8 cellular contexts compared by ENCODE assay signal in genomic region chr1:93061895-93062792, GRCh38. TPM values are rescaled to one million over a fixed set of nuclear protein-coding genes. Genes with fewer than 3 reads are reported as not detected.
A peak's percentile ranks its signal among the peaks of the same experiment; 100 is the strongest.
DNase-seq lines count a peak whose midpoint lies in the region; ATAC-seq and TF ChIP-seq lines count a peak whose summit lies in the region.

No MANE protein-coding gene starts in this region.

- peak; percentile 40 for DNase-seq in EL
- DNase-seq in NCI-H2107 (lab: John Stamatoyannopoulos, UW): peak; percentile 13
- DNase-seq in activated CD4-positive, alpha-beta T cell treated with anti-CD3 and anti-CD28 coated beads for 36 hours: peak; percentile 63
- DNase-seq in fibroblast of lung (ENCODE audit: low read depth in 2 of 2): peak; percentile 33 to 51
- no peak for DNase-seq in NCI-H128 (lab: John Stamatoyannopoulos, UW; ENCODE audit: unreplicated experiment)

- peaks cover 10% of the 10 kb centered on the region for H3K27me3 Mint-ChIP-seq in activated CD4-positive, alpha-beta T cell treated with anti-CD3 and anti-CD28 coated beads for 36 hours

- H2AFZ ChIP-seq in fibroblast of lung (ENCODE audit: low read length): no peak overlapping the region
- no peak overlapping the region for H2AFZ ChIP-seq in parathyroid adenoma

- no peak overlapping the region for H3K4me3 Mint-ChIP-seq in activated CD4-positive, alpha-beta T cell treated with anti-CD3 and anti-CD28 coated beads for 36 hours

- H3K27me3 ChIP-seq in fibroblast of lung (ENCODE audit: control insufficient read depth, insufficient read depth, low read length) (peaks cover 3% of the 10 kb centered on the region), parathyroid adenoma (ENCODE audit: control insufficient read depth, insufficient read depth, low read length) (no peaks in the 10 kb centered on the region)

- no peaks in the 10 kb centered on the region for H4K20me1 ChIP-seq in fibroblast of lung (ENCODE audit: control insufficient read depth, extremely low read depth, insufficient read depth, low read length)

- H3K27ac ChIP-seq in fibroblast of lung (ENCODE audit: insufficient read depth, low read length): no peak overlapping the region
- no peak overlapping the region for H3K27ac ChIP-seq in parathyroid adenoma

- H3K4me1 ChIP-seq in fibroblast of lung (ENCODE audit: control insufficient read depth, extremely low read depth, insufficient read depth, low read length): no peaks in the 10 kb centered on the region
- no peaks in the 10 kb centered on the region for H3K4me1 ChIP-seq in parathyroid adenoma

- no peaks in the 10 kb centered on the region for H3K9me3 ChIP-seq in fibroblast of lung (ENCODE audit: control insufficient read depth, insufficient read depth, low read depth, low read length)
- H3K9me3 ChIP-seq in parathyroid adenoma (ENCODE audit: control insufficient read depth, low read length): no peaks in the 10 kb centered on the region

- H3K36me3 ChIP-seq in fibroblast of lung (ENCODE audit: control insufficient read depth, insufficient read depth, low read length): no peaks in the 10 kb centered on the region
- no peaks in the 10 kb centered on the region for H3K36me3 ChIP-seq in parathyroid adenoma (ENCODE audit: control insufficient read depth, insufficient read depth, low read length)

- POLR2A ChIA-PET in activated CD4-positive, alpha-beta T cell treated with anti-CD3 and anti-CD28 coated beads for 36 hours (lab: Charles Lee): interaction anchor here (0.9 kb wide), 1 partner anchor 100 kb away, joined by 3 read pairs; no protein-coding TSS in a partner anchor

- H3K36me3 Mint-ChIP-seq in activated CD4-positive, alpha-beta T cell treated with anti-CD3 and anti-CD28 coated beads for 36 hours (ENCODE audit: low read depth): no peaks in the 10 kb centered on the region

- no peak overlapping the region for H3K27ac Mint-ChIP-seq in activated CD4-positive, alpha-beta T cell treated with anti-CD3 and anti-CD28 coated beads for 36 hours

- intact Hi-C loops in activated CD4-positive, alpha-beta T cell treated with anti-CD3 and anti-CD28 coated beads for 36 hours (cut with DNase I, micrococcal nuclease): loop anchor here (1.0 to 2.0 kb wide), 2 partner anchors 41 to 203 kb away; no protein-coding TSS in a partner anchor

- H3K4me2 ChIP-seq in fibroblast of lung (ENCODE audit: extremely low read depth, insufficient read depth, low read length): no peak overlapping the region
- H3K4me2 ChIP-seq in parathyroid adenoma (ENCODE audit: low read length): no peak overlapping the region

- peak; percentile 44 to 46 for TF ChIP-seq CTCF in fibroblast of lung (conservative IDR thresholded peaks at IDR 0.05 in 1 of 2, IDR thresholded peaks at IDR 0.05 in 1 of 2; ENCODE audit: low read depth in 1 of 2, low read length in 2 of 2)
- peak; percentile 25 for TF ChIP-seq CTCF in parathyroid adenoma (IDR thresholded peaks at IDR 0.05)

- ATAC-seq in GM21717 (IDR thresholded peaks at IDR 0.05; ENCODE audit: unreplicated experiment) (peak; percentile 58), HG03280 (IDR thresholded peaks at IDR 0.05; ENCODE audit: unreplicated experiment) (no peak)
- peak; percentile 89 for ATAC-seq in activated CD4-positive, alpha-beta T cell treated with anti-CD3 and anti-CD28 coated beads for 36 hours

- H3K4me1 Mint-ChIP-seq in activated CD4-positive, alpha-beta T cell treated with anti-CD3 and anti-CD28 coated beads for 36 hours: no peaks in the 10 kb centered on the region

- CTCF ChIA-PET in activated CD4-positive, alpha-beta T cell treated with anti-CD3 and anti-CD28 coated beads for 36 hours (lab: Charles Lee): interaction anchor here (0.6 to 2.9 kb wide), 33 partner anchors 9 to 359 kb away, joined by 3 to 38 read pairs (median 4); no protein-coding TSS in a partner anchor

- H3K9me3 Mint-ChIP-seq in activated CD4-positive, alpha-beta T cell treated with anti-CD3 and anti-CD28 coated beads for 36 hours (ENCODE audit: low read depth): no peaks in the 10 kb centered on the region

- H3K79me2 ChIP-seq in fibroblast of lung (ENCODE audit: control insufficient read depth, insufficient read depth, low read length): no peaks in the 10 kb centered on the region
- H3K79me2 ChIP-seq in parathyroid adenoma: no peaks in the 10 kb centered on the region

- H3K9ac ChIP-seq in fibroblast of lung (ENCODE audit: insufficient read depth, low read length): no peak overlapping the region
- no peak overlapping the region for H3K9ac ChIP-seq in parathyroid adenoma

- H3K4me3 ChIP-seq in fibroblast of lung (replicated peaks in 1 of 4; ENCODE audit: control extremely low read depth in 1 of 4, insufficient read depth in 1 of 4, low read depth in 3 of 4, low read length in 4 of 4) (no peak overlapping the region), parathyroid adenoma (ENCODE audit: low read depth, low read length) (no peak overlapping the region)

RNA-seq across cellular contexts. Expression of gene MTF2, which starts 16.9 kb away (rescaled TPM):
- total RNA-seq in activated CD4-positive, alpha-beta T cell treated with anti-CD3 and anti-CD28 coated beads for 36 hours: 10 to 100 TPM; 49.8 to 55.0 TPM
- 8.6 and 13.6 TPM in 2 replicates for total RNA-seq in fibroblast of lung
- polyA plus RNA-seq in fibroblast of lung: 8.9 and 14.3 TPM in 2 replicates
- 5.0 and 7.5 TPM in 2 replicates for polyA plus RNA-seq in fibroblast of lung (2012)
- 8.0 and 10.2 TPM in 2 replicates for polyA minus RNA-seq in fibroblast of lung (ENCODE audit: low replicate concordance)
